Comparison of ENCODE assay signal across 17 cellular contexts in the genomic region with DNA sequence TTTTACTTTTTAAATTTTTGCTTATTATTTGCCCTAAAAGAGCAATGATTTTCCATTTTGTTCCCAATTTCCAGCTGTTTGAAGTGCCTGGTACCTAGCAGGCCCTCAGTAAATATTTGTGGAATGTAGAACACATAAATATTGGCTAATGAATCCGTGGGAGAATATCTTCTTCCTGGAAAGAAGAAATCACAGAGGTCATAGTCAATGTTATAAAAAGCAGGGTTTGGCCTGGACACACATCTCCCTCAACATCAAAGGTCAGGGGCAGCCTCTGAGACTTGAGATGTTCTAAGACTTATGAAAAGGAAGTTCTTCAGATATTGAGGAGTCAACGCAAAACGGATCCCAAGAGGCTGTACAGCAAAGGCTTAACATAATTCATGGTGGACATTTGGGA.
"Had no signal": no experiment of that assay in that cellular context is flagged by ENCODE, and none has a peak within 500 bp of the region (broad histone marks: within the 10 kb centered on the region; RNA-seq: fewer than 3 reads in every experiment).

No MANE protein-coding gene starts in this region.

- DNase-seq: cortex of kidney; effector CD8-positive, alpha-beta T cell; islet precursor cell; left ventricle myocardium inferior; mesendoderm; naive thymus-derived CD8-positive, alpha-beta T cell; pancreas; right cardiac atrium; stimulated activated CD4-positive, alpha-beta T cell treated with anti-CD3 and anti-CD28 coated beads, Interleukin-2, amount 100 ng/mL, for 24 hours; stimulated activated CD4-positive, alpha-beta T cell treated with anti-CD3 and anti-CD28 coated beads, Interleukin-4, amount 100 ng/mL, for 4 hours; stimulated activated naive B cell treated with anti-CD40 and anti-IgM and Interleukin-4, amounts not matched to agents 10 μg/mL and 1 μg/mL and 100 μg/mL, for 72 hours; stimulated activated naive CD8-positive, alpha-beta T cell treated with anti-CD3 and anti-CD28 coated beads, Interleukin-15, amount 100 ng/mL, for 72 hours; testis; transverse colon had no signal

- H3K4me3 Mint-ChIP-seq: central memory CD8-positive, alpha-beta T cell; naive thymus-derived CD8-positive, alpha-beta T cell; stimulated activated naive B cell treated with anti-CD40 and anti-IgM and Interleukin-4, amounts not matched to agents 10 μg/mL and 1 μg/mL and 100 μg/mL, for 72 hours; stimulated activated naive CD8-positive, alpha-beta T cell treated with anti-CD3 and anti-CD28 coated beads, Interleukin-15, amount 100 ng/mL, for 72 hours had no signal

- H3K27ac Mint-ChIP-seq: naive thymus-derived CD8-positive, alpha-beta T cell; progenitor cell of endocrine pancreas; stimulated activated naive B cell treated with anti-CD40 and anti-IgM and Interleukin-4, amounts not matched to agents 10 μg/mL and 1 μg/mL and 100 μg/mL, for 72 hours had no signal

- H3K9me3 Mint-ChIP-seq: central memory CD8-positive, alpha-beta T cell; naive thymus-derived CD8-positive, alpha-beta T cell; stimulated activated naive CD8-positive, alpha-beta T cell treated with anti-CD3 and anti-CD28 coated beads, Interleukin-15, amount 100 ng/mL, for 72 hours had no signal

- H3K27me3 Mint-ChIP-seq: central memory CD8-positive, alpha-beta T cell; naive thymus-derived CD8-positive, alpha-beta T cell; progenitor cell of endocrine pancreas; stimulated activated naive B cell treated with anti-CD40 and anti-IgM and Interleukin-4, amounts not matched to agents 10 μg/mL and 1 μg/mL and 100 μg/mL, for 72 hours; stimulated activated naive CD8-positive, alpha-beta T cell treated with anti-CD3 and anti-CD28 coated beads, Interleukin-15, amount 100 ng/mL, for 72 hours had no signal

- ATAC-seq: naive thymus-derived CD8-positive, alpha-beta T cell; pancreas; right cardiac atrium; stimulated activated naive B cell treated with anti-CD40 and anti-IgM and Interleukin-4, amounts not matched to agents 10 μg/mL and 1 μg/mL and 100 μg/mL, for 72 hours; stimulated activated naive CD8-positive, alpha-beta T cell treated with anti-CD3 and anti-CD28 coated beads, Interleukin-15, amount 100 ng/mL, for 72 hours had no signal

- H3K4me1 Mint-ChIP-seq: central memory CD8-positive, alpha-beta T cell had no signal

- H3K36me3 Mint-ChIP-seq: naive thymus-derived CD8-positive, alpha-beta T cell had no signal

- H3K4me3 ChIP-seq: dorsolateral prefrontal cortex, left ventricle myocardium inferior, pancreas, testis, transverse colon had no signal
